ENCODE assay signal across 8 cellular contexts in genomic region chr2:172555522-172556283, GRCh38. TPM values are rescaled to one million over a fixed set of nuclear protein-coding genes. Genes with fewer than 3 reads are reported as not detected.
DNase-seq lines count a peak whose midpoint lies in the region; ATAC-seq and TF ChIP-seq lines count a peak whose summit lies in the region.

Gene PDK1, plus strand, starts transcription at chr2:172556090. Its CDS starts 61 bp downstream, at chr2:172556151.

- no peaks in the 10 kb centered on the region for H3K9me3 ChIP-seq in CD4-positive, CD25-positive, alpha-beta regulatory T cell (ENCODE audit: control insufficient read depth in 2 of 2, low read length in 2 of 2)
- no peaks in the 10 kb centered on the region for H3K9me3 ChIP-seq in duodenal mucosa (ENCODE audit: control insufficient read depth in 1 of 2, low read length in 2 of 2)
- no peaks in the 10 kb centered on the region for H3K9me3 ChIP-seq in lower lobe of right lung

- ATAC-seq in CD4-positive, CD25-positive, alpha-beta regulatory T cell (ENCODE audit: low read depth in 2 of 2) = peak; percentile 93 to 96
- ATAC-seq in GM19438 (IDR thresholded peaks at IDR 0.05; ENCODE audit: low read depth, unreplicated experiment) (peak; percentile 88), HG03571 (IDR thresholded peaks at IDR 0.05; ENCODE audit: unreplicated experiment) (peak; percentile 88), lower lobe of right lung (peak; percentile 99)

- H3K4me1 Mint-ChIP-seq in CD4-positive, CD25-positive, alpha-beta regulatory T cell = peaks cover 31 to 77% (median 50%) of the 10 kb centered on the region in 4 donors
- peaks cover 52% of the 10 kb centered on the region for H3K4me1 Mint-ChIP-seq in activated CD4-positive, alpha-beta memory T cell treated with anti-CD3 and anti-CD28 coated beads, Interleukin-2, amount 10 ng/mL, durations not matched to agents 7 days and 5 days

- H3K27ac Mint-ChIP-seq in CD4-positive, CD25-positive, alpha-beta regulatory T cell = peak within 1 kb of the TSS; percentile 84 to 98 (median 93)
- H3K27ac Mint-ChIP-seq in activated CD4-positive, alpha-beta memory T cell treated with anti-CD3 and anti-CD28 coated beads, Interleukin-2, amount 10 ng/mL, durations not matched to agents 7 days and 5 days = peak within 1 kb of the TSS; percentile 84

- CTCF ChIA-PET in activated CD4-positive, alpha-beta memory T cell treated with anti-CD3 and anti-CD28 coated beads, Interleukin-2, amount 10 ng/mL, durations not matched to agents 7 days and 5 days (lab: Charles Lee) = interaction anchor here (1.0 kb wide), 3 partner anchors 39 to 94 kb away, joined by 3 to 4 read pairs (median 3); no protein-coding TSS in a partner anchor

- peaks cover 16% of the 10 kb centered on the region for H3K36me3 ChIP-seq in CD4-positive, CD25-positive, alpha-beta regulatory T cell (ENCODE audit: control insufficient read depth, insufficient read depth, low read length)
- H3K36me3 ChIP-seq in duodenal mucosa (ENCODE audit: control insufficient read depth in 1 of 2, insufficient read depth in 2 of 2, low read length in 2 of 2) = no peaks in the 10 kb centered on the region
- H3K36me3 ChIP-seq in lower lobe of right lung = no peaks in the 10 kb centered on the region

- H3K27me3 Mint-ChIP-seq in CD4-positive, CD25-positive, alpha-beta regulatory T cell = no peaks in the 10 kb centered on the region
- peaks cover 2% of the 10 kb centered on the region for H3K27me3 Mint-ChIP-seq in activated CD4-positive, alpha-beta memory T cell treated with anti-CD3 and anti-CD28 coated beads, Interleukin-2, amount 10 ng/mL, durations not matched to agents 7 days and 5 days

- H3K4me3 ChIP-seq in CD4-positive, CD25-positive, alpha-beta regulatory T cell (ENCODE audit: low read depth, low read length) = peak within 1 kb of the TSS; percentile 88
- H3K4me3 ChIP-seq in duodenal mucosa (ENCODE audit: low read depth in 1 of 2, low read length in 2 of 2) (peak within 1 kb of the TSS; percentile 88 to 92), lower lobe of right lung (peak within 1 kb of the TSS; percentile 87)

- peaks cover 0 to 4% (median 0%) of the 10 kb centered on the region in 7 donors for H3K9me3 Mint-ChIP-seq in CD4-positive, CD25-positive, alpha-beta regulatory T cell
- H3K9me3 Mint-ChIP-seq in activated CD4-positive, alpha-beta memory T cell treated with anti-CD3 and anti-CD28 coated beads, Interleukin-2, amount 10 ng/mL, durations not matched to agents 7 days and 5 days = no peaks in the 10 kb centered on the region

- peaks cover 14% of the 10 kb centered on the region for H3K36me3 Mint-ChIP-seq in CD4-positive, CD25-positive, alpha-beta regulatory T cell
- peaks cover 43% of the 10 kb centered on the region for H3K36me3 Mint-ChIP-seq in activated CD4-positive, alpha-beta memory T cell treated with anti-CD3 and anti-CD28 coated beads, Interleukin-2, amount 10 ng/mL, durations not matched to agents 7 days and 5 days (ENCODE audit: low read depth)

- H3K27me3 ChIP-seq in CD4-positive, CD25-positive, alpha-beta regulatory T cell (ENCODE audit: control insufficient read depth, insufficient read depth, low read length) = no peaks in the 10 kb centered on the region
- H3K27me3 ChIP-seq in duodenal mucosa (ENCODE audit: control insufficient read depth in 1 of 2, insufficient read depth in 2 of 2, low read length in 2 of 2) (no peaks in the 10 kb centered on the region), lower lobe of right lung (ENCODE audit: low read depth) (no peaks in the 10 kb centered on the region)

- peak within 1 kb of the TSS; percentile 95 to 100 (median 97) for H3K4me3 Mint-ChIP-seq in CD4-positive, CD25-positive, alpha-beta regulatory T cell
- peak within 1 kb of the TSS; percentile 89 for H3K4me3 Mint-ChIP-seq in activated CD4-positive, alpha-beta memory T cell treated with anti-CD3 and anti-CD28 coated beads, Interleukin-2, amount 10 ng/mL, durations not matched to agents 7 days and 5 days

- POLR2A ChIA-PET in activated CD4-positive, alpha-beta memory T cell treated with anti-CD3 and anti-CD28 coated beads, Interleukin-2, amount 10 ng/mL, durations not matched to agents 7 days and 5 days (lab: Charles Lee) = interaction anchor here (0.9 to 2.9 kb wide), 6 partner anchors 9 to 1122 kb away, joined by 3 to 11 read pairs (median 6); partner anchors contain the start of genes CDCA7 and METTL8

- no peak for TF ChIP-seq CTCF in lower lobe of right lung (IDR thresholded peaks at IDR 0.05)

- DNase-seq in CD4-positive, CD25-positive, alpha-beta regulatory T cell = peak; percentile 87 to 94 (median 92)
- peak; percentile 74 for DNase-seq in NCI-H82 treated with DMSO at 0.1 percent for 48 hours (lab: John Stamatoyannopoulos, UW; ENCODE audit: unreplicated experiment)
- peak; percentile 93 for DNase-seq in activated CD4-positive, alpha-beta memory T cell treated with anti-CD3 and anti-CD28 coated beads, Interleukin-2, amount 10 ng/mL, durations not matched to agents 7 days and 5 days
- peak; percentile 93 for DNase-seq in lower lobe of right lung
- peak; percentile 84 to 88 (median 86) for DNase-seq in stimulated activated CD4-positive, alpha-beta T cell treated with anti-CD3 and anti-CD28 coated beads, TNF-alpha, amount 100 ng/mL, for 24 hours (ENCODE audit: low read depth in 3 of 3)

- H3K9ac ChIP-seq in duodenal mucosa (ENCODE audit: low read depth in 1 of 2, low read length in 2 of 2) = peak within 1 kb of the TSS; percentile 70 to 95

- H3K4me1 ChIP-seq in CD4-positive, CD25-positive, alpha-beta regulatory T cell (ENCODE audit: control insufficient read depth, insufficient read depth, low read length, poor library complexity, severe bottlenecking) = peaks cover 44% of the 10 kb centered on the region
- H3K4me1 ChIP-seq in duodenal mucosa (ENCODE audit: control insufficient read depth in 1 of 2, insufficient read depth in 2 of 2, low read length in 2 of 2) (peaks cover 9 to 21% of the 10 kb centered on the region in 2 donors), lower lobe of right lung (peaks cover 14% of the 10 kb centered on the region)

- intact Hi-C loops in lower lobe of right lung (cut with DNase I) = no loop called here

- peak within 1 kb of the TSS; percentile 90 for H3K27ac ChIP-seq in CD4-positive, CD25-positive, alpha-beta regulatory T cell (ENCODE audit: insufficient read depth, low read length, poor library complexity, severe bottlenecking)
- H3K27ac ChIP-seq in duodenal mucosa (ENCODE audit: low read depth, low read length) = peak within 1 kb of the TSS; percentile 88
- H3K27ac ChIP-seq in lower lobe of right lung = peak within 1 kb of the TSS; percentile 93

RNA-seq across cellular contexts. Expression of gene PDK1, which starts in this region (rescaled TPM):
- total RNA-seq in CD4-positive, CD25-positive, alpha-beta regulatory T cell = 53.0 TPM
- polyA plus RNA-seq in CD4-positive, CD25-positive, alpha-beta regulatory T cell = 10 to 100 TPM; 41.0 to 58.5 (median 54.7) TPM
- 10 to 100 TPM; 30.7 to 38.5 TPM for total RNA-seq in activated CD4-positive, alpha-beta memory T cell treated with anti-CD3 and anti-CD28 coated beads, Interleukin-2, amount 10 ng/mL, durations not matched to agents 7 days and 5 days
- 9.5 TPM for total RNA-seq in lower lobe of right lung

Comparison
In these comparisons a context has a peak if more than half of its experiments do, and no peak if none do; other contexts are left out.
1. Peak in every context shown above with its lines: DNase-seq, ATAC-seq, H3K4me3 ChIP-seq and H3K27ac ChIP-seq.